Comparison of ENCODE assay signal across 8 cellular contexts in the genomic region with DNA sequence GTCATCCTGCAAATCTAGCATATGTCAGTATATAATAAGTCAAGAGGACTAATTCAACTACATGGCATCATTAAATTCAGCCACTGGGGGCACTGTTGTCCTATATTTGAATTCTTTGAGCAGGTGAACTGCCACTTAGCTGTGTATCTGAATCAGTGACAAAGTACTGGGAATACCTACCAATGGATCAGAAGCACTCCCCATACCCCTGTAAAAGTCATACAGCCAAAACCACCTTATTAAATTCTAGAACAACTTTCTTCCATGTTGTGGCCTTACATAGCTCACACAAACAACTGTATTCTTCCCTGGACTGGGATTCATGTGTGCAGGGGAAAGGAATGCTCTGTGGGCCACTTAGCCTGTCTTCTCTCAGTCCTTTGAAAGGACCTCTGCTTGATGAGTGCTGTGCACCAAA. TPM values are rescaled to one million over a fixed set of nuclear protein-coding genes. Genes with fewer than 3 reads are reported as not detected.
DNase-seq lines count a peak whose midpoint lies in the region; ATAC-seq, FAIRE-seq and TF ChIP-seq lines count a peak whose summit lies in the region.

No MANE protein-coding gene starts in this region.

- POLR2A ChIA-PET in CD8-positive, alpha-beta T cell (lab: Charles Lee): interaction anchor here (0.5 to 1.1 kb wide), 3 partner anchors 19 to 136 kb away, joined by 3 to 4 read pairs (median 4); no protein-coding TSS in a partner anchor

- ATAC-seq in CD8-positive, alpha-beta T cell: peak; percentile 74
- ATAC-seq in GM19463 (IDR thresholded peaks at IDR 0.05; ENCODE audit: unreplicated experiment) (peak; percentile 85), foreskin keratinocyte (peak; percentile 90)

- TF ChIP-seq EP300 in Ishikawa (IDR thresholded peaks at IDR 0.05; ENCODE audit: borderline replicate concordance): no peak

- no peaks in the 10 kb centered on the region for H3K27me3 ChIP-seq in CD8-positive, alpha-beta T cell (ENCODE audit: insufficient read depth, low read length)
- no peaks in the 10 kb centered on the region for H3K27me3 ChIP-seq in foreskin keratinocyte

- peak overlapping the region; percentile 81 for H3K27ac Mint-ChIP-seq in CD8-positive, alpha-beta T cell
- no peak overlapping the region for H3K27ac Mint-ChIP-seq in osteocyte (ENCODE audit: unreplicated experiment)

- H3K4me1 ChIP-seq in CD8-positive, alpha-beta T cell (ENCODE audit: insufficient read depth, low read length): peaks cover 22% of the 10 kb centered on the region
- H3K4me1 ChIP-seq in foreskin keratinocyte: no peaks in the 10 kb centered on the region

- H3K27ac ChIP-seq in CD8-positive, alpha-beta T cell (ENCODE audit: low read depth, low read length): no peak overlapping the region
- no peak overlapping the region for H3K27ac ChIP-seq in foreskin keratinocyte

- peak; percentile 78 for TF ChIP-seq RAD21 in Ishikawa (IDR thresholded peaks at IDR 0.05; ENCODE audit: low read depth)

- DNase-seq in CD8-positive, alpha-beta T cell: peak in 6 of 7 experiments; percentile 46 to 74 (median 60)
- DNase-seq in RKO (ENCODE audit: low spot score) (peak; percentile 70), foreskin keratinocyte (peak; percentile 8 to 48), osteocyte (ENCODE audit: extremely low spot score, unreplicated experiment) (no peak), urothelium cell line (ENCODE audit: low spot score) (peak; percentile 27)
- DNase-seq in activated T-helper 1 cell treated with anti-CD3 and anti-CD28 coated beads, Interleukin-2, amount 50 U/mL, for 16 hours (ENCODE audit: low read depth in 1 of 2, low spot score in 1 of 2): peak; percentile 8 to 27

- intact Hi-C loops in CD8-positive, alpha-beta T cell (cut with DNase I, micrococcal nuclease): loop anchor here in 1 of 2 experiments (5.0 kb wide), 1 partner anchor 73 kb away; a partner anchor contains a TSS

- no peak overlapping the region for H3K4me3 ChIP-seq in CD8-positive, alpha-beta T cell (ENCODE audit: low read depth, low read length)

- no peaks in the 10 kb centered on the region for H3K36me3 ChIP-seq in CD8-positive, alpha-beta T cell (ENCODE audit: insufficient read depth, low read length)

- no peak overlapping the region for H3K4me3 Mint-ChIP-seq in CD8-positive, alpha-beta T cell
- no peak overlapping the region for H3K4me3 Mint-ChIP-seq in osteocyte (ENCODE audit: unreplicated experiment)

- FAIRE-seq in urothelium cell line (lab: Jason Lieb, UNC): no peak

- peaks cover 5% of the 10 kb centered on the region for H3K9me3 Mint-ChIP-seq in CD8-positive, alpha-beta T cell
- H3K9me3 Mint-ChIP-seq in osteocyte (ENCODE audit: unreplicated experiment): no peaks in the 10 kb centered on the region

- TF ChIP-seq CTCF in CD8-positive, alpha-beta T cell (IDR thresholded peaks at IDR 0.05): peak; percentile 34
- peak; percentile 76 for TF ChIP-seq CTCF in foreskin keratinocyte (conservative IDR thresholded peaks at IDR 0.05)
- peak; percentile 72 for TF ChIP-seq CTCF in osteocyte (IDR thresholded peaks at IDR 0.05)

- peaks cover 43% of the 10 kb centered on the region for H3K4me1 Mint-ChIP-seq in CD8-positive, alpha-beta T cell (ENCODE audit: low read depth)
- no peaks in the 10 kb centered on the region for H3K4me1 Mint-ChIP-seq in osteocyte (ENCODE audit: unreplicated experiment)

- H3K9me3 ChIP-seq in CD8-positive, alpha-beta T cell (ENCODE audit: low read length): no peaks in the 10 kb centered on the region

- H3K36me3 Mint-ChIP-seq in CD8-positive, alpha-beta T cell: peaks cover 33% of the 10 kb centered on the region
- H3K36me3 Mint-ChIP-seq in osteocyte (ENCODE audit: unreplicated experiment): peaks cover 5% of the 10 kb centered on the region

- H3K27me3 Mint-ChIP-seq in CD8-positive, alpha-beta T cell (ENCODE audit: low read depth): no peaks in the 10 kb centered on the region
- peaks cover 14% of the 10 kb centered on the region for H3K27me3 Mint-ChIP-seq in osteocyte (ENCODE audit: unreplicated experiment)

- CTCF ChIA-PET in CD8-positive, alpha-beta T cell (lab: Charles Lee): interaction anchor here (0.5 to 2.0 kb wide), 11 partner anchors 10 to 219 kb away, joined by 3 to 16 read pairs (median 4); no protein-coding TSS in a partner anchor

TF ChIP-seq in Ishikawa, 13 proteins besides CTCF, POLR2A, EP300 and RAD21:
- TF ChIP-seq, protein P1, sequence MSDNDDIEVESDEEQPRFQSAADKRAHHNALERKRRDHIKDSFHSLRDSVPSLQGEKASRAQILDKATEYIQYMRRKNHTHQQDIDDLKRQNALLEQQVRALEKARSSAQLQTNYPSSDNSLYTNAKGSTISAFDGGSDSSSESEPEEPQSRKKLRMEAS (IDR thresholded peaks at IDR 0.05): no peak
- TF ChIP-seq CEBPB (IDR thresholded peaks at IDR 0.05) (no peak), TEAD4 (IDR thresholded peaks at IDR 0.05) (no peak), YY1 (IDR thresholded peaks at IDR 0.05; ENCODE audit: low read depth) (no peak), ZBTB7A (IDR thresholded peaks at IDR 0.05; ENCODE audit: low read depth) (no peak), EGR1 (IDR thresholded peaks at IDR 0.05) (no peak), NFIC (IDR thresholded peaks at IDR 0.05) (no peak), TAF1 (IDR thresholded peaks at IDR 0.05; ENCODE audit: low read depth) (no peak), TCF12 (IDR thresholded peaks at IDR 0.05; ENCODE audit: low read depth) (no peak), CREB1 (IDR thresholded peaks at IDR 0.05; ENCODE audit: low read depth) (no peak), FOXM1 (IDR thresholded peaks at IDR 0.05; ENCODE audit: borderline replicate concordance, low read depth) (no peak)
- TF ChIP-seq, protein P2, sequence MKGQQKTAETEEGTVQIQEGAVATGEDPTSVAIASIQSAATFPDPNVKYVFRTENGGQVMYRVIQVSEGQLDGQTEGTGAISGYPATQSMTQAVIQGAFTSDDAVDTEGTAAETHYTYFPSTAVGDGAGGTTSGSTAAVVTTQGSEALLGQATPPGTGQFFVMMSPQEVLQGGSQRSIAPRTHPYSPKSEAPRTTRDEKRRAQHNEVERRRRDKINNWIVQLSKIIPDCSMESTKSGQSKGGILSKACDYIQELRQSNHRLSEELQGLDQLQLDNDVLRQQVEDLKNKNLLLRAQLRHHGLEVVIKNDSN (IDR thresholded peaks at IDR 0.05): no peak
- TF ChIP-seq, protein P3, sequence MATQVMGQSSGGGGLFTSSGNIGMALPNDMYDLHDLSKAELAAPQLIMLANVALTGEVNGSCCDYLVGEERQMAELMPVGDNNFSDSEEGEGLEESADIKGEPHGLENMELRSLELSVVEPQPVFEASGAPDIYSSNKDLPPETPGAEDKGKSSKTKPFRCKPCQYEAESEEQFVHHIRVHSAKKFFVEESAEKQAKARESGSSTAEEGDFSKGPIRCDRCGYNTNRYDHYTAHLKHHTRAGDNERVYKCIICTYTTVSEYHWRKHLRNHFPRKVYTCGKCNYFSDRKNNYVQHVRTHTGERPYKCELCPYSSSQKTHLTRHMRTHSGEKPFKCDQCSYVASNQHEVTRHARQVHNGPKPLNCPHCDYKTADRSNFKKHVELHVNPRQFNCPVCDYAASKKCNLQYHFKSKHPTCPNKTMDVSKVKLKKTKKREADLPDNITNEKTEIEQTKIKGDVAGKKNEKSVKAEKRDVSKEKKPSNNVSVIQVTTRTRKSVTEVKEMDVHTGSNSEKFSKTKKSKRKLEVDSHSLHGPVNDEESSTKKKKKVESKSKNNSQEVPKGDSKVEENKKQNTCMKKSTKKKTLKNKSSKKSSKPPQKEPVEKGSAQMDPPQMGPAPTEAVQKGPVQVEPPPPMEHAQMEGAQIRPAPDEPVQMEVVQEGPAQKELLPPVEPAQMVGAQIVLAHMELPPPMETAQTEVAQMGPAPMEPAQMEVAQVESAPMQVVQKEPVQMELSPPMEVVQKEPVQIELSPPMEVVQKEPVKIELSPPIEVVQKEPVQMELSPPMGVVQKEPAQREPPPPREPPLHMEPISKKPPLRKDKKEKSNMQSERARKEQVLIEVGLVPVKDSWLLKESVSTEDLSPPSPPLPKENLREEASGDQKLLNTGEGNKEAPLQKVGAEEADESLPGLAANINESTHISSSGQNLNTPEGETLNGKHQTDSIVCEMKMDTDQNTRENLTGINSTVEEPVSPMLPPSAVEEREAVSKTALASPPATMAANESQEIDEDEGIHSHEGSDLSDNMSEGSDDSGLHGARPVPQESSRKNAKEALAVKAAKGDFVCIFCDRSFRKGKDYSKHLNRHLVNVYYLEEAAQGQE (IDR thresholded peaks at IDR 0.05; ENCODE audit: low read depth): no peak

RNA-seq across cellular contexts. Expression of a gene that starts 57.4 kb away (rescaled TPM):
- 1 to 10 TPM; 4.4 TPM for total RNA-seq in CD8-positive, alpha-beta T cell
- 5.4 and 6.3 TPM in 2 replicates for total RNA-seq in foreskin keratinocyte
- 3.2 and 3.5 TPM in 2 replicates for polyA plus RNA-seq in foreskin keratinocyte
- 8.1 and 9.0 TPM in 2 replicates for total RNA-seq in osteocyte
